ENCODE assay signal across 8 cellular contexts in the genomic region with DNA sequence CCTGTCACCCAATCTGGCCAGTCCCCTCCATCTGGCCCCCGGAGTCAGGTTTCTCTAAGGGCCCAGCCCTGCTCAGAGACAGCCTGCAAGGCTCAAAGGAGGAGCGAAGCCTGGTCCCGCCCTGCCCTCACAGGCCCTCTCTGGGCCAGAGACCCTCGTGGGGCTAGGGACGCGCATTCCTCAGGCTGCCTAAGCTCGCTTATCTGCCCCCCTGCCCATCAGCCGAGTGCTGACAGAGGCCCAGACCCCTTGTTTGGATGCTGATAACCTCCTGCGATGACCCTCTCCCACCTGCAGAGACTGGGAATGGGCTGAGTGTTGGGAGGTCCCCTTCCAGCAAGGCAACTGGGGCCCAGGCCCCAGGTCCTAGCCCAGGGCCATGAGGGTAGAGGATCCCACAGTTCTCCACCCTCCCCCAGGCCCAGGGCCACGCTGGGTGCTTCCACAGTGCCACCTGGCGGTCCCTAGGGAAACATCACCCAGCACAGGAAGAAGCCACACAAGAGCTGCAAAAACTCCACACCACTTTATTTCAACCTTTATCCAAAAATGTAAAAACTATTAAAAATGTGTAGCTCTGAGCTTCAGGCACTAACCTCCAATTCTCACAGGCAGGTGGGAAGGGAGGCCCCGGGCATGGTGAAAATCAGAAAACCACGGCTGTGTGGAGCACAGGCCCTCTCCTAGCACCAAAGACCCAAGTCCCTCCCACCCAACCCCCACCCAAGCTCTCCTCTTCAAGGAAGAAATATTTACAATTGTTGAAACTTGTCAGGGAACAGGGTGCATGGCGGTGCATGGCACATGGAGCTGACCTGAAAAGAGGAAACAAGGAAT. TPM values are rescaled to one million over a fixed set of nuclear protein-coding genes. Genes with fewer than 3 reads are reported as not detected.
DNase-seq lines count a peak whose midpoint lies in the region; FAIRE-seq and TF ChIP-seq lines count a peak whose summit lies in the region.

No MANE protein-coding gene starts in this region.

- H3K27ac ChIP-seq in adrenal gland (no peak overlapping the region), small intestine (ENCODE audit: low read depth in 1 of 2, low read length in 1 of 2) (no peak overlapping the region)

- DNase-seq in NCI-H1105 treated with DMSO at 0.1 percent for 48 hours (lab: John Stamatoyannopoulos, UW), result peak; percentile 5
- no peak for DNase-seq in NCI-H1105 (lab: John Stamatoyannopoulos, UW)
- peak; percentile 55 for DNase-seq in LoVo (ENCODE audit: low spot score)
- peak; percentile 41 to 66 (median 55) for DNase-seq in T-helper 1 cell
- peak; percentile 53 to 82 (median 65) for DNase-seq in adrenal gland
- peak; percentile 93 for DNase-seq in hepatic stellate cell (ENCODE audit: low spot score)
- peak; percentile 65 for DNase-seq in small intestine
- no peak for DNase-seq in NCI-H187 (lab: John Stamatoyannopoulos, UW)

- no peak for FAIRE-seq in small intestine (lab: Jason Lieb, UNC)

- H3K4me3 ChIP-seq in adrenal gland (no peak overlapping the region), small intestine (ENCODE audit: low read depth in 1 of 2, low read length in 2 of 2) (no peak overlapping the region)

- H3K4me1 ChIP-seq in adrenal gland (replicated peaks in 1 of 2) (peaks cover 23 to 38% of the 10 kb centered on the region in 2 donors), small intestine (ENCODE audit: control insufficient read depth in 2 of 2, insufficient read depth in 1 of 2, low read depth in 1 of 2, low read length in 1 of 2) (peaks cover 2 to 8% of the 10 kb centered on the region in 2 donors)

- peak; percentile 76 to 90 (median 84) for TF ChIP-seq CTCF in adrenal gland (IDR thresholded peaks at IDR 0.05)

- no peak for TF ChIP-seq POLR2A in adrenal gland (IDR thresholded peaks at IDR 0.05)

- H3K27me3 ChIP-seq in adrenal gland (peaks cover 18% of the 10 kb centered on the region), small intestine (ENCODE audit: control insufficient read depth in 2 of 2, insufficient read depth in 2 of 2, low read length in 2 of 2) (peaks cover 7 to 18% of the 10 kb centered on the region in 2 donors)

- intact Hi-C loops in adrenal gland (cut with DNase I), result loop anchor here (2.0 to 5.0 kb wide), 2 partner anchors 178 to 179 kb away; no protein-coding TSS in a partner anchor

- H3K36me3 ChIP-seq in adrenal gland (replicated peaks in 1 of 2), result peaks cover 0 to 11% of the 10 kb centered on the region in 2 donors
- H3K36me3 ChIP-seq in small intestine (ENCODE audit: control insufficient read depth in 2 of 2, insufficient read depth in 2 of 2, low read length in 2 of 2), result peaks cover 0 to 7% of the 10 kb centered on the region in 2 donors

- H3K9me3 ChIP-seq in adrenal gland (replicated peaks in 1 of 3) (no peaks in the 10 kb centered on the region), small intestine (ENCODE audit: control insufficient read depth, low read depth) (no peaks in the 10 kb centered on the region)

- WGBS in adrenal gland, 4 donors, result 18 to 57% (median 55%) methylated on average over 5 to 14 of the region's 14 CpGs
- WGBS in small intestine, 3 donors, result 42 to 53% (median 46%) methylated on average over 14 of the region's 14 CpGs

RNA-seq across cellular contexts. Expression of a gene that starts 2.2 kb away (rescaled TPM):
- total RNA-seq in adrenal gland, result 10 to 100 TPM; 20.6 to 51.5 (median 36.8) TPM
- 10 to 100 TPM; 14.7 to 23.8 (median 19.8) TPM for polyA plus RNA-seq in adrenal gland
- polyA plus RNA-seq in small intestine, result 10 to 100 TPM in 2 of 3 donors, 1 to 10 TPM in 1; 2.5 to 49.8 (median 14.9) TPM

RNA-seq across cellular contexts. Expression of a gene that starts 5.1 kb away (rescaled TPM):
- not detected for total RNA-seq in adrenal gland
- polyA plus RNA-seq in adrenal gland, result not detected
- under 1 TPM in 1 of 3 donors, not detected in 2; 0.12 TPM for polyA plus RNA-seq in small intestine

RNA-seq across cellular contexts. Expression of a gene that starts 37.2 kb away (rescaled TPM):
- 100 to 1,000 TPM in 1 of 8 donors, 10 to 100 TPM in 7; 32.8 to 102 (median 72.0) TPM for total RNA-seq in adrenal gland
- polyA plus RNA-seq in adrenal gland (10 to 100 TPM; 55.4 to 81.2 (median 65.5) TPM), small intestine (10 to 100 TPM; 26.5 to 34.0 (median 28.5) TPM)

Comparison
In these comparisons a context has a peak if more than half of its experiments do, and no peak if none do; other contexts are left out.
1. DNase-seq: peak in NCI-H1105 treated with DMSO at 0.1 percent for 48 hours (single experiment), LoVo (single experiment), T-helper 1 cell (5 of 5), adrenal gland (7 of 7), hepatic stellate cell (single experiment) and small intestine (single experiment); none in NCI-H1105 (single experiment) and NCI-H187 (0 of 2).